Comparison of ENCODE assay signal across 16 cellular contexts in genomic region chr1:219676012-219676770, GRCh38.
DNase-seq lines count a peak whose midpoint lies in the region; ATAC-seq, FAIRE-seq and TF ChIP-seq lines count a peak whose summit lies in the region.
"Had no signal": no experiment of that assay in that cellular context is flagged by ENCODE, and none has a peak within 500 bp of the region (broad histone marks: within the 10 kb centered on the region; RNA-seq: fewer than 3 reads in every experiment).

No MANE protein-coding gene starts in this region.

- ATAC-seq in GM23338 (no peak), esophagus mucosa (peak; percentile 86)
- ATAC-seq: PC-3 had no signal

- H3K4me3 ChIP-seq in GM23338 (no peak overlapping the region), astrocyte (ENCODE audit: insufficient read depth, low read depth, low read length) (no peak overlapping the region), skeletal muscle cell (ENCODE audit: low read depth, low read length) (no peak overlapping the region)
- H3K4me3 ChIP-seq: SJSA1 had no signal

- H3K79me2 ChIP-seq in GM23338 (replicated peaks; ENCODE audit: insufficient read depth): no peaks in the 10 kb centered on the region
- no peaks in the 10 kb centered on the region for H3K79me2 ChIP-seq in astrocyte (ENCODE audit: insufficient read depth, low read length)

- DNase-seq in GM23338 (ENCODE audit: low spot score): no peak
- DNase-seq in astrocyte (ENCODE audit: low read depth): peak; percentile 68
- peak; percentile 43 for DNase-seq in skeletal muscle cell (ENCODE audit: low read depth)
- DNase-seq in NCI-H146 treated with DMSO at 0.1 percent for 48 hours (lab: John Stamatoyannopoulos, UW; ENCODE audit: unreplicated experiment): no peak
- no peak for DNase-seq in DMS53 (lab: John Stamatoyannopoulos, UW)
- no peak for DNase-seq in stimulated activated CD4-positive, alpha-beta T cell treated with anti-CD3 and anti-CD28 coated beads, Interleukin-4, amount 100 ng/mL, for 1 hour
- DNase-seq: ACHN; Calu3; CD4-positive, alpha-beta T cell; H7; NCI-H1436 treated with DMSO at 0.1 percent for 48 hours; NCI-H2107; PC-3 had no signal

- no peaks in the 10 kb centered on the region for H3K9me3 ChIP-seq in astrocyte (ENCODE audit: insufficient read depth, low read depth, low read length)
- H3K9me3 ChIP-seq: SJSA1 had no signal

- H2AFZ ChIP-seq in GM23338 (peak overlapping the region; percentile 57; the same call in 1 of the 2 replicates), astrocyte (ENCODE audit: low read depth, low read length) (no peak overlapping the region)

- peak overlapping the region; percentile 53 for H3K9ac ChIP-seq in astrocyte (ENCODE audit: low read length)

- no peak overlapping the region for H3K4me3 Mint-ChIP-seq in GM23338
- H3K4me3 Mint-ChIP-seq in astrocyte (ENCODE audit: unreplicated experiment): no peak overlapping the region
- H3K4me3 Mint-ChIP-seq: CD4-positive, alpha-beta T cell had no signal

- FAIRE-seq in astrocyte (lab: Jason Lieb, UNC): no peak
- FAIRE-seq: HTR-8/SVneo had no signal

- H3F3A ChIP-seq in GM23338 (replicated peaks; ENCODE audit: low read depth): no peaks in the 10 kb centered on the region

- H3K27ac ChIP-seq in GM23338 (ENCODE audit: low read depth) (no peak overlapping the region), astrocyte (ENCODE audit: low read depth, low read length) (peak overlapping the region; percentile 74)
- H3K27ac ChIP-seq: SJSA1 had no signal

- H3K27me3 Mint-ChIP-seq in GM23338 (ENCODE audit: insufficient read depth, low read depth, poor library complexity) (peaks cover 5% of the 10 kb centered on the region), astrocyte (ENCODE audit: low read depth, unreplicated experiment) (peaks cover 6% of the 10 kb centered on the region)
- H3K27me3 Mint-ChIP-seq: CD4-positive, alpha-beta T cell had no signal

- peaks cover 4% of the 10 kb centered on the region for H3K9me2 ChIP-seq in GM23338 (ENCODE audit: insufficient read depth)

- no peaks in the 10 kb centered on the region for H3K27me3 ChIP-seq in GM23338 (ENCODE audit: insufficient read depth)
- H3K27me3 ChIP-seq in astrocyte (ENCODE audit: insufficient read depth, low read length): no peaks in the 10 kb centered on the region
- H3K27me3 ChIP-seq: SJSA1 had no signal

- H3K36me3 ChIP-seq in GM23338 (ENCODE audit: insufficient read depth): no peaks in the 10 kb centered on the region
- H3K36me3 ChIP-seq in astrocyte (ENCODE audit: insufficient read depth, low read length): no peaks in the 10 kb centered on the region
- H3K36me3 ChIP-seq: SJSA1 had no signal

- no peaks in the 10 kb centered on the region for H3K36me3 Mint-ChIP-seq in GM23338 (ENCODE audit: low read depth)
- no peaks in the 10 kb centered on the region for H3K36me3 Mint-ChIP-seq in astrocyte (ENCODE audit: low read depth, unreplicated experiment)

- H3K4me2 ChIP-seq in GM23338: no peak overlapping the region
- H3K4me2 ChIP-seq in astrocyte (ENCODE audit: low read length): peak overlapping the region; percentile 42

- TF ChIP-seq CTCF in GM23338 (conservative IDR thresholded peaks at IDR 0.05; ENCODE audit: low read depth in 2 of 2): no peak
- no peak for TF ChIP-seq CTCF in astrocyte (IDR thresholded peaks at IDR 0.05; ENCODE audit: insufficient read depth, low read depth, low read length)

- no peaks in the 10 kb centered on the region for H4K20me1 ChIP-seq in GM23338 (replicated peaks; ENCODE audit: insufficient read depth)
- no peaks in the 10 kb centered on the region for H4K20me1 ChIP-seq in astrocyte (ENCODE audit: insufficient read depth, low read length)

- H3K4me1 Mint-ChIP-seq in GM23338 (no peaks in the 10 kb centered on the region), astrocyte (ENCODE audit: low read depth, unreplicated experiment) (no peaks in the 10 kb centered on the region)

- H3K9me3 Mint-ChIP-seq in GM23338 (no peaks in the 10 kb centered on the region), astrocyte (ENCODE audit: unreplicated experiment) (peaks cover 1% of the 10 kb centered on the region)

- H3K27ac Mint-ChIP-seq in GM23338: no peak overlapping the region
- H3K27ac Mint-ChIP-seq in astrocyte (ENCODE audit: unreplicated experiment): no peak overlapping the region
- H3K27ac Mint-ChIP-seq: CD4-positive, alpha-beta T cell had no signal

- H3K4me1 ChIP-seq in GM23338 (ENCODE audit: insufficient read depth) (no peaks in the 10 kb centered on the region), astrocyte (ENCODE audit: insufficient read depth, low read length) (peaks cover 8% of the 10 kb centered on the region)
- H3K4me1 ChIP-seq: SJSA1 had no signal

TF ChIP-seq in GM23338, 12 proteins besides CTCF, POLR2A, EP300 and RAD21:
- TF ChIP-seq NANOG (IDR thresholded peaks at IDR 0.05; ENCODE audit: borderline replicate concordance): no peak
- no peak for TF ChIP-seq STAT1 (IDR thresholded peaks at IDR 0.05; ENCODE audit: unreplicated experiment)
- TF ChIP-seq, protein P1, sequence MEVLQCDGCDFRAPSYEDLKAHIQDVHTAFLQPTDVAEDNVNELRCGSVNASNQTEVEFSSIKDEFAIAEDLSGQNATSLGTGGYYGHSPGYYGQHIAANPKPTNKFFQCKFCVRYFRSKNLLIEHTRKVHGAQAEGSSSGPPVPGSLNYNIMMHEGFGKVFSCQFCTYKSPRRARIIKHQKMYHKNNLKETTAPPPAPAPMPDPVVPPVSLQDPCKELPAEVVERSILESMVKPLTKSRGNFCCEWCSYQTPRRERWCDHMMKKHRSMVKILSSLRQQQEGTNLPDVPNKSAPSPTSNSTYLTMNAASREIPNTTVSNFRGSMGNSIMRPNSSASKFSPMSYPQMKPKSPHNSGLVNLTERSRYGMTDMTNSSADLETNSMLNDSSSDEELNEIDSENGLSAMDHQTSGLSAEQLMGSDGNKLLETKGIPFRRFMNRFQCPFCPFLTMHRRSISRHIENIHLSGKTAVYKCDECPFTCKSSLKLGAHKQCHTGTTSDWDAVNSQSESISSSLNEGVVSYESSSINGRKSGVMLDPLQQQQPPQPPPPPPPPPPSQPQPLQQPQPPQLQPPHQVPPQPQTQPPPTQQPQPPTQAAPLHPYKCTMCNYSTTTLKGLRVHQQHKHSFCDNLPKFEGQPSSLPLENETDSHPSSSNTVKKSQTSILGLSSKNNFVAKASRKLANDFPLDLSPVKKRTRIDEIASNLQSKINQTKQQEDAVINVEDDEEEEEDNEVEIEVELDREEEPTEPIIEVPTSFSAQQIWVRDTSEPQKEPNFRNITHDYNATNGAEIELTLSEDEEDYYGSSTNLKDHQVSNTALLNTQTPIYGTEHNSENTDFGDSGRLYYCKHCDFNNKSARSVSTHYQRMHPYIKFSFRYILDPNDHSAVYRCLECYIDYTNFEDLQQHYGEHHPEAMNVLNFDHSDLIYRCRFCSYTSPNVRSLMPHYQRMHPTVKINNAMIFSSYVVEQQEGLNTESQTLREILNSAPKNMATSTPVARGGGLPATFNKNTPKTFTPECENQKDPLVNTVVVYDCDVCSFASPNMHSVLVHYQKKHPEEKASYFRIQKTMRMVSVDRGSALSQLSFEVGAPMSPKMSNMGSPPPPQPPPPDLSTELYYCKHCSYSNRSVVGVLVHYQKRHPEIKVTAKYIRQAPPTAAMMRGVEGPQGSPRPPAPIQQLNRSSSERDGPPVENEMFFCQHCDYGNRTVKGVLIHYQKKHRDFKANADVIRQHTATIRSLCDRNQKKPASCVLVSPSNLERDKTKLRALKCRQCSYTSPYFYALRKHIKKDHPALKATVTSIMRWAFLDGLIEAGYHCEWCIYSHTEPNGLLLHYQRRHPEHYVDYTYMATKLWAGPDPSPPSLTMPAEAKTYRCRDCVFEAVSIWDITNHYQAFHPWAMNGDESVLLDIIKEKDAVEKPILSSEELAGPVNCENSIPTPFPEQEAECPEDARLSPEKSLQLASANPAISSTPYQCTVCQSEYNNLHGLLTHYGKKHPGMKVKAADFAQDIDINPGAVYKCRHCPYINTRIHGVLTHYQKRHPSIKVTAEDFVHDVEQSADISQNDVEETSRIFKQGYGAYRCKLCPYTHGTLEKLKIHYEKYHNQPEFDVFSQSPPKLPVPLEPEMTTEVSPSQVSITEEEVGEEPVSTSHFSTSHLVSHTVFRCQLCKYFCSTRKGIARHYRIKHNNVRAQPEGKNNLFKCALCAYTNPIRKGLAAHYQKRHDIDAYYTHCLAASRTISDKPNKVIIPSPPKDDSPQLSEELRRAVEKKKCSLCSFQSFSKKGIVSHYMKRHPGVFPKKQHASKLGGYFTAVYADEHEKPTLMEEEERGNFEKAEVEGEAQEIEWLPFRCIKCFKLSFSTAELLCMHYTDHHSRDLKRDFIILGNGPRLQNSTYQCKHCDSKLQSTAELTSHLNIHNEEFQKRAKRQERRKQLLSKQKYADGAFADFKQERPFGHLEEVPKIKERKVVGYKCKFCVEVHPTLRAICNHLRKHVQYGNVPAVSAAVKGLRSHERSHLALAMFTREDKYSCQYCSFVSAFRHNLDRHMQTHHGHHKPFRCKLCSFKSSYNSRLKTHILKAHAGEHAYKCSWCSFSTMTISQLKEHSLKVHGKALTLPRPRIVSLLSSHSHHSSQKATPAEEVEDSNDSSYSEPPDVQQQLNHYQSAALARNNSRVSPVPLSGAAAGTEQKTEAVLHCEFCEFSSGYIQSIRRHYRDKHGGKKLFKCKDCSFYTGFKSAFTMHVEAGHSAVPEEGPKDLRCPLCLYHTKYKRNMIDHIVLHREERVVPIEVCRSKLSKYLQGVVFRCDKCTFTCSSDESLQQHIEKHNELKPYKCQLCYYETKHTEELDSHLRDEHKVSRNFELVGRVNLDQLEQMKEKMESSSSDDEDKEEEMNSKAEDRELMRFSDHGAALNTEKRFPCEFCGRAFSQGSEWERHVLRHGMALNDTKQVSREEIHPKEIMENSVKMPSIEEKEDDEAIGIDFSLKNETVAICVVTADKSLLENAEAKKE (CRISPR knock-in tag; IDR thresholded peaks at IDR 0.05): no peak
- TF ChIP-seq, protein P2, sequence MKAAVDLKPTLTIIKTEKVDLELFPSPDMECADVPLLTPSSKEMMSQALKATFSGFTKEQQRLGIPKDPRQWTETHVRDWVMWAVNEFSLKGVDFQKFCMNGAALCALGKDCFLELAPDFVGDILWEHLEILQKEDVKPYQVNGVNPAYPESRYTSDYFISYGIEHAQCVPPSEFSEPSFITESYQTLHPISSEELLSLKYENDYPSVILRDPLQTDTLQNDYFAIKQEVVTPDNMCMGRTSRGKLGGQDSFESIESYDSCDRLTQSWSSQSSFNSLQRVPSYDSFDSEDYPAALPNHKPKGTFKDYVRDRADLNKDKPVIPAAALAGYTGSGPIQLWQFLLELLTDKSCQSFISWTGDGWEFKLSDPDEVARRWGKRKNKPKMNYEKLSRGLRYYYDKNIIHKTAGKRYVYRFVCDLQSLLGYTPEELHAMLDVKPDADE (IDR thresholded peaks at IDR 0.05): no peak
- TF ChIP-seq JUNB (IDR thresholded peaks at IDR 0.05; ENCODE audit: unreplicated experiment): no peak
- no peak for TF ChIP-seq POLR2AphosphoS5 (IDR thresholded peaks at IDR 0.05; ENCODE audit: low read depth)
- TF ChIP-seq EZH2 (IDR thresholded peaks at IDR 0.05; ENCODE audit: low read depth, unreplicated experiment): no peak
TF ChIP-seq in GM23338: peak in this region for 0.

Comparison
In these comparisons a context has a peak if more than half of its experiments do, and no peak if none do; other contexts are left out.
1. DNase-seq: peak in astrocyte (single experiment) and skeletal muscle cell (single experiment); none in GM23338 (single experiment), NCI-H146 treated with DMSO at 0.1 percent for 48 hours (single experiment), DMS53 (single experiment) and stimulated activated CD4-positive, alpha-beta T cell treated with anti-CD3 and anti-CD28 coated beads, Interleukin-4, amount 100 ng/mL, for 1 hour (single experiment).